Comparison of ENCODE assay signal across 1 cellular context in genomic region chr10:110577056-110577455, GRCh38.
TF ChIP-seq lines count a peak whose summit lies in the region.

No MANE protein-coding gene starts in this region.

TF ChIP-seq in A549, 52 proteins besides CTCF, POLR2A, EP300 and RAD21 (continued from another document):
- no peak for TF ChIP-seq HMGXB4 (CRISPR knock-in tag; IDR thresholded peaks at IDR 0.05; ENCODE audit: borderline replicate concordance)
- no peak for TF ChIP-seq TP53 (CRISPR knock-in tag; IDR thresholded peaks at IDR 0.05)
- no peak for TF ChIP-seq JUNB (IDR thresholded peaks at IDR 0.05)
- no peak for TF ChIP-seq HDAC2 (IDR thresholded peaks at IDR 0.05)
